Comparison of ENCODE assay signal across 1 cellular context in the genomic region with DNA sequence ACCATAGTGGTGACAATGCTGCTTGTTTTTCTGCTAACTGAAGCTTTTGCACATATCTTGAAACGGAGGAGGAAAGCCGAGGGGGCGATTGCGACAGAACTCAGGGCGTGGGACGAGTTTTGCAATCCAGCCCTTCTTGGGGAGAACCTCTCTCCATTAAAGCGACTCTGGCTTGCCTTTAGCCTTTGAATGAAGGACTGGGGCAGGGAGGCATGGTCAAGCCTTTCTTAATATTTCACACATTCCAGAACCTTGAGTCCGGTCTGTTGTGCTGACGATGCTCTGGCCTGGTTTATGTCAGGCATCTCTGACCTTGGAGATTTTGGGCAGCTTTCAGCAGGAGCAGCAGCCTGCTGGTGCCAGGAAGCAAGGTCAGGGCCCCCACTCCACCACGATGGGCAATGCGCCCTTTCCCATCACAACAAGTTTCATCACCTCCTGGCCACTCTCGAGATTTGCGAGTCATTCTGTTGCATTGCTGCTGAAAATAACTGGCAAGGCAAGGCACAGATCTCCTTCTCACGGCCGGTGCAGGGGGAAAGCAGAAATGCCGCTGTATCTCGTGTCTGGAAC.
A peak's percentile ranks its signal among the peaks of the same experiment; 100 is the strongest.
TF ChIP-seq lines count a peak whose summit lies in the region.

No MANE protein-coding gene starts in this region.

TF ChIP-seq in K562, 482 proteins besides CTCF, POLR2A, EP300 and RAD21 (continues in another document):
- TF ChIP-seq ZBTB8A (IDR thresholded peaks at IDR 0.05; ENCODE audit: partially characterized antibody) = no peak
- 0 out of 2 replicates have a peak, but pooled peaks have one; percentile 26 for TF ChIP-seq TEAD4 (IDR thresholded peaks at IDR 0.05; ENCODE audit: low read length)
- TF ChIP-seq TEAD4 (CRISPR knock-in tag; IDR thresholded peaks at IDR 0.05; ENCODE audit: borderline replicate concordance) = no peak
- TF ChIP-seq JUND (IDR thresholded peaks at IDR 0.05; ENCODE audit: borderline replicate concordance, low read depth, low read length) = 0 out of 2 replicates have a peak, but pooled peaks have one; percentile 14
- no peak for TF ChIP-seq JUND (tag; IDR thresholded peaks at IDR 0.05; ENCODE audit: borderline replicate concordance, low read depth, low read length)
- TF ChIP-seq, protein P1, sequence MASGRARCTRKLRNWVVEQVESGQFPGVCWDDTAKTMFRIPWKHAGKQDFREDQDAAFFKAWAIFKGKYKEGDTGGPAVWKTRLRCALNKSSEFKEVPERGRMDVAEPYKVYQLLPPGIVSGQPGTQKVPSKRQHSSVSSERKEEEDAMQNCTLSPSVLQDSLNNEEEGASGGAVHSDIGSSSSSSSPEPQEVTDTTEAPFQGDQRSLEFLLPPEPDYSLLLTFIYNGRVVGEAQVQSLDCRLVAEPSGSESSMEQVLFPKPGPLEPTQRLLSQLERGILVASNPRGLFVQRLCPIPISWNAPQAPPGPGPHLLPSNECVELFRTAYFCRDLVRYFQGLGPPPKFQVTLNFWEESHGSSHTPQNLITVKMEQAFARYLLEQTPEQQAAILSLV (tag; IDR thresholded peaks at IDR 0.05) = peak; percentile 70; the same call in 1 of the 2 replicates
- 0 out of 2 replicates have a peak, but pooled peaks have one; percentile 17 for TF ChIP-seq ARID1B (IDR thresholded peaks at IDR 0.05)
- no peak for TF ChIP-seq MCM7 (IDR thresholded peaks at IDR 0.05)
- TF ChIP-seq CEBPB (tag; IDR thresholded peaks at IDR 0.05) = peak; percentile 100
- TF ChIP-seq CREM (IDR thresholded peaks at IDR 0.05; ENCODE audit: low read depth) = no peak
- no peak for TF ChIP-seq ZNF644 (tag; IDR thresholded peaks at IDR 0.05; ENCODE audit: low read depth)
- no peak for TF ChIP-seq SREBF2 (CRISPR knock-in tag; IDR thresholded peaks at IDR 0.05)
- no peak for TF ChIP-seq ZFPM2 (CRISPR knock-in tag; IDR thresholded peaks at IDR 0.05)
- TF ChIP-seq, protein P2, sequence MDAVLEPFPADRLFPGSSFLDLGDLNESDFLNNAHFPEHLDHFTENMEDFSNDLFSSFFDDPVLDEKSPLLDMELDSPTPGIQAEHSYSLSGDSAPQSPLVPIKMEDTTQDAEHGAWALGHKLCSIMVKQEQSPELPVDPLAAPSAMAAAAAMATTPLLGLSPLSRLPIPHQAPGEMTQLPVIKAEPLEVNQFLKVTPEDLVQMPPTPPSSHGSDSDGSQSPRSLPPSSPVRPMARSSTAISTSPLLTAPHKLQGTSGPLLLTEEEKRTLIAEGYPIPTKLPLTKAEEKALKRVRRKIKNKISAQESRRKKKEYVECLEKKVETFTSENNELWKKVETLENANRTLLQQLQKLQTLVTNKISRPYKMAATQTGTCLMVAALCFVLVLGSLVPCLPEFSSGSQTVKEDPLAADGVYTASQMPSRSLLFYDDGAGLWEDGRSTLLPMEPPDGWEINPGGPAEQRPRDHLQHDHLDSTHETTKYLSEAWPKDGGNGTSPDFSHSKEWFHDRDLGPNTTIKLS (IDR thresholded peaks at IDR 0.05; ENCODE audit: borderline replicate concordance, low read depth) = no peak
- TF ChIP-seq NCOA6 (IDR thresholded peaks at IDR 0.05) = no peak
- TF ChIP-seq, protein P3, sequence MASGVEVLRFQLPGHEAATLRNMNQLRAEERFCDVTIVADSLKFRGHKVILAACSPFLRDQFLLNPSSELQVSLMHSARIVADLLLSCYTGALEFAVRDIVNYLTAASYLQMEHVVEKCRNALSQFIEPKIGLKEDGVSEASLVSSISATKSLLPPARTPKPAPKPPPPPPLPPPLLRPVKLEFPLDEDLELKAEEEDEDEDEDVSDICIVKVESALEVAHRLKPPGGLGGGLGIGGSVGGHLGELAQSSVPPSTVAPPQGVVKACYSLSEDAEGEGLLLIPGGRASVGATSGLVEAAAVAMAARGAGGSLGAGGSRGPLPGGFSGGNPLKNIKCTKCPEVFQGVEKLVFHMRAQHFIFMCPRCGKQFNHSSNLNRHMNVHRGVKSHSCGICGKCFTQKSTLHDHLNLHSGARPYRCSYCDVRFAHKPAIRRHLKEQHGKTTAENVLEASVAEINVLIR (CRISPR knock-in tag; IDR thresholded peaks at IDR 0.05) = no peak
- TF ChIP-seq RBM14 (IDR thresholded peaks at IDR 0.05; ENCODE audit: borderline replicate concordance, insufficient read depth, low read depth, low read length) = no peak
- TF ChIP-seq ZNF24 (IDR thresholded peaks at IDR 0.05) = no peak
- TF ChIP-seq, protein P4, sequence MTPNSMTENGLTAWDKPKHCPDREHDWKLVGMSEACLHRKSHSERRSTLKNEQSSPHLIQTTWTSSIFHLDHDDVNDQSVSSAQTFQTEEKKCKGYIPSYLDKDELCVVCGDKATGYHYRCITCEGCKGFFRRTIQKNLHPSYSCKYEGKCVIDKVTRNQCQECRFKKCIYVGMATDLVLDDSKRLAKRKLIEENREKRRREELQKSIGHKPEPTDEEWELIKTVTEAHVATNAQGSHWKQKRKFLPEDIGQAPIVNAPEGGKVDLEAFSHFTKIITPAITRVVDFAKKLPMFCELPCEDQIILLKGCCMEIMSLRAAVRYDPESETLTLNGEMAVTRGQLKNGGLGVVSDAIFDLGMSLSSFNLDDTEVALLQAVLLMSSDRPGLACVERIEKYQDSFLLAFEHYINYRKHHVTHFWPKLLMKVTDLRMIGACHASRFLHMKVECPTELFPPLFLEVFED (CRISPR knock-in tag; conservative IDR thresholded peaks at IDR 0.05) = no peak
- TF ChIP-seq PTRF (tag; IDR thresholded peaks at IDR 0.05) = no peak
- no peak for TF ChIP-seq KLF16 (IDR thresholded peaks at IDR 0.05)
- TF ChIP-seq, protein P5, sequence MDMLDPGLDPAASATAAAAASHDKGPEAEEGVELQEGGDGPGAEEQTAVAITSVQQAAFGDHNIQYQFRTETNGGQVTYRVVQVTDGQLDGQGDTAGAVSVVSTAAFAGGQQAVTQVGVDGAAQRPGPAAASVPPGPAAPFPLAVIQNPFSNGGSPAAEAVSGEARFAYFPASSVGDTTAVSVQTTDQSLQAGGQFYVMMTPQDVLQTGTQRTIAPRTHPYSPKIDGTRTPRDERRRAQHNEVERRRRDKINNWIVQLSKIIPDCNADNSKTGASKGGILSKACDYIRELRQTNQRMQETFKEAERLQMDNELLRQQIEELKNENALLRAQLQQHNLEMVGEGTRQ (CRISPR knock-in tag; IDR thresholded peaks at IDR 0.05) = no peak
- TF ChIP-seq GABPA (tag; conservative IDR thresholded peaks at IDR 0.05; ENCODE audit: low read depth) = no peak
- TF ChIP-seq, protein P6, sequence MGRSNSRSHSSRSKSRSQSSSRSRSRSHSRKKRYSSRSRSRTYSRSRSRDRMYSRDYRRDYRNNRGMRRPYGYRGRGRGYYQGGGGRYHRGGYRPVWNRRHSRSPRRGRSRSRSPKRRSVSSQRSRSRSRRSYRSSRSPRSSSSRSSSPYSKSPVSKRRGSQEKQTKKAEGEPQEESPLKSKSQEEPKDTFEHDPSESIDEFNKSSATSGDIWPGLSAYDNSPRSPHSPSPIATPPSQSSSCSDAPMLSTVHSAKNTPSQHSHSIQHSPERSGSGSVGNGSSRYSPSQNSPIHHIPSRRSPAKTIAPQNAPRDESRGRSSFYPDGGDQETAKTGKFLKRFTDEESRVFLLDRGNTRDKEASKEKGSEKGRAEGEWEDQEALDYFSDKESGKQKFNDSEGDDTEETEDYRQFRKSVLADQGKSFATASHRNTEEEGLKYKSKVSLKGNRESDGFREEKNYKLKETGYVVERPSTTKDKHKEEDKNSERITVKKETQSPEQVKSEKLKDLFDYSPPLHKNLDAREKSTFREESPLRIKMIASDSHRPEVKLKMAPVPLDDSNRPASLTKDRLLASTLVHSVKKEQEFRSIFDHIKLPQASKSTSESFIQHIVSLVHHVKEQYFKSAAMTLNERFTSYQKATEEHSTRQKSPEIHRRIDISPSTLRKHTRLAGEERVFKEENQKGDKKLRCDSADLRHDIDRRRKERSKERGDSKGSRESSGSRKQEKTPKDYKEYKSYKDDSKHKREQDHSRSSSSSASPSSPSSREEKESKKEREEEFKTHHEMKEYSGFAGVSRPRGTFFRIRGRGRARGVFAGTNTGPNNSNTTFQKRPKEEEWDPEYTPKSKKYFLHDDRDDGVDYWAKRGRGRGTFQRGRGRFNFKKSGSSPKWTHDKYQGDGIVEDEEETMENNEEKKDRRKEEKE (IDR thresholded peaks at IDR 0.05; ENCODE audit: borderline replicate concordance in 1 of 2, control insufficient read depth in 1 of 2, low read depth in 2 of 2, low read length in 1 of 2) = no peak
- TF ChIP-seq KLF10 (CRISPR knock-in tag; IDR thresholded peaks at IDR 0.05) = no peak
- TF ChIP-seq SMARCA5 (IDR thresholded peaks at IDR 0.05) = no peak
- TF ChIP-seq, protein P7, sequence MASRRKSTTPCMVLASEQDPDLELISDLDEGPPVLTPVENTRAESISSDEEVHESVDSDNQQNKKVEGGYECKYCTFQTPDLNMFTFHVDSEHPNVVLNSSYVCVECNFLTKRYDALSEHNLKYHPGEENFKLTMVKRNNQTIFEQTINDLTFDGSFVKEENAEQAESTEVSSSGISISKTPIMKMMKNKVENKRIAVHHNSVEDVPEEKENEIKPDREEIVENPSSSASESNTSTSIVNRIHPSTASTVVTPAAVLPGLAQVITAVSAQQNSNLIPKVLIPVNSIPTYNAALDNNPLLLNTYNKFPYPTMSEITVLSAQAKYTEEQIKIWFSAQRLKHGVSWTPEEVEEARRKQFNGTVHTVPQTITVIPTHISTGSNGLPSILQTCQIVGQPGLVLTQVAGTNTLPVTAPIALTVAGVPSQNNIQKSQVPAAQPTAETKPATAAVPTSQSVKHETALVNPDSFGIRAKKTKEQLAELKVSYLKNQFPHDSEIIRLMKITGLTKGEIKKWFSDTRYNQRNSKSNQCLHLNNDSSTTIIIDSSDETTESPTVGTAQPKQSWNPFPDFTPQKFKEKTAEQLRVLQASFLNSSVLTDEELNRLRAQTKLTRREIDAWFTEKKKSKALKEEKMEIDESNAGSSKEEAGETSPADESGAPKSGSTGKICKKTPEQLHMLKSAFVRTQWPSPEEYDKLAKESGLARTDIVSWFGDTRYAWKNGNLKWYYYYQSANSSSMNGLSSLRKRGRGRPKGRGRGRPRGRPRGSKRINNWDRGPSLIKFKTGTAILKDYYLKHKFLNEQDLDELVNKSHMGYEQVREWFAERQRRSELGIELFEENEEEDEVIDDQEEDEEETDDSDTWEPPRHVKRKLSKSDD (conservative IDR thresholded peaks at IDR 0.05; ENCODE audit: low read length) = no peak
- TF ChIP-seq, protein P8, sequence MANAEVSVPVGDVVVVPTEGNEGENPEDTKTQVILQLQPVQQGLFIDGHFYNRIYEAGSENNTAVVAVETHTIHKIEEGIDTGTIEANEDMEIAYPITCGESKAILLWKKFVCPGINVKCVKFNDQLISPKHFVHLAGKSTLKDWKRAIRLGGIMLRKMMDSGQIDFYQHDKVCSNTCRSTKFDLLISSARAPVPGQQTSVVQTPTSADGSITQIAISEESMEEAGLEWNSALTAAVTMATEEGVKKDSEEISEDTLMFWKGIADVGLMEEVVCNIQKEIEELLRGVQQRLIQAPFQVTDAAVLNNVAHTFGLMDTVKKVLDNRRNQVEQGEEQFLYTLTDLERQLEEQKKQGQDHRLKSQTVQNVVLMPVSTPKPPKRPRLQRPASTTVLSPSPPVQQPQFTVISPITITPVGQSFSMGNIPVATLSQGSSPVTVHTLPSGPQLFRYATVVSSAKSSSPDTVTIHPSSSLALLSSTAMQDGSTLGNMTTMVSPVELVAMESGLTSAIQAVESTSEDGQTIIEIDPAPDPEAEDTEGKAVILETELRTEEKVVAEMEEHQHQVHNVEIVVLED (CRISPR knock-in tag; IDR thresholded peaks at IDR 0.05) = no peak
- no peak for TF ChIP-seq ILF3 (IDR thresholded peaks at IDR 0.05; ENCODE audit: borderline replicate concordance)
- no peak for TF ChIP-seq ZNF133 (CRISPR knock-in tag; IDR thresholded peaks at IDR 0.05)
- no peak for TF ChIP-seq NBN (IDR thresholded peaks at IDR 0.05; ENCODE audit: low read depth)
- no peak for TF ChIP-seq ZNF75A (CRISPR knock-in tag; IDR thresholded peaks at IDR 0.05)
- no peak for TF ChIP-seq ZBTB17 (CRISPR knock-in tag; IDR thresholded peaks at IDR 0.05)
- TF ChIP-seq OTX1 (CRISPR knock-in tag; IDR thresholded peaks at IDR 0.05) = no peak
- TF ChIP-seq GABPB1 (CRISPR knock-in tag; IDR thresholded peaks at IDR 0.05) = no peak
- no peak for TF ChIP-seq JUNB (CRISPR knock-in tag; conservative IDR thresholded peaks at IDR 0.05)
- TF ChIP-seq TRIM24 (IDR thresholded peaks at IDR 0.05) = peak; percentile 33 to 63; a peak in 1 of 4 replicates
- peak; percentile 57; the same call in 1 of the 2 replicates for TF ChIP-seq EGR1 (conservative IDR thresholded peaks at IDR 0.05)
- no peak for TF ChIP-seq NFYB (IDR thresholded peaks at IDR 0.05; ENCODE audit: extremely low read depth, insufficient read length)
- no peak for TF ChIP-seq CSDE1 (IDR thresholded peaks at IDR 0.05)
- no peak for TF ChIP-seq PHB2 (IDR thresholded peaks at IDR 0.05; ENCODE audit: low read depth)
- TF ChIP-seq GABPB2 (CRISPR knock-in tag; conservative IDR thresholded peaks at IDR 0.05) = no peak
- TF ChIP-seq ZNF354B (CRISPR knock-in tag; IDR thresholded peaks at IDR 0.05) = no peak
- TF ChIP-seq ZNF224 (CRISPR knock-in tag; IDR thresholded peaks at IDR 0.05) = no peak
- TF ChIP-seq, protein P9, sequence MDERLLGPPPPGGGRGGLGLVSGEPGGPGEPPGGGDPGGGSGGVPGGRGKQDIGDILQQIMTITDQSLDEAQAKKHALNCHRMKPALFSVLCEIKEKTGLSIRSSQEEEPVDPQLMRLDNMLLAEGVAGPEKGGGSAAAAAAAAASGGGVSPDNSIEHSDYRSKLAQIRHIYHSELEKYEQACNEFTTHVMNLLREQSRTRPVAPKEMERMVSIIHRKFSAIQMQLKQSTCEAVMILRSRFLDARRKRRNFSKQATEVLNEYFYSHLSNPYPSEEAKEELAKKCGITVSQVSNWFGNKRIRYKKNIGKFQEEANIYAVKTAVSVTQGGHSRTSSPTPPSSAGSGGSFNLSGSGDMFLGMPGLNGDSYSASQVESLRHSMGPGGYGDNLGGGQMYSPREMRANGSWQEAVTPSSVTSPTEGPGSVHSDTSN (CRISPR knock-in tag; IDR thresholded peaks at IDR 0.05; ENCODE audit: low read depth) = no peak
- TF ChIP-seq, protein P9 (tag; conservative IDR thresholded peaks at IDR 0.05; ENCODE audit: low read depth) = no peak
- no peak for TF ChIP-seq PHF21A (IDR thresholded peaks at IDR 0.05; ENCODE audit: borderline replicate concordance, low read depth)
- no peak for TF ChIP-seq ETS2 (tag; IDR thresholded peaks at IDR 0.05; ENCODE audit: borderline replicate concordance, poor library complexity, severe bottlenecking)
- no peak for TF ChIP-seq ZFP30 (CRISPR knock-in tag; IDR thresholded peaks at IDR 0.05; ENCODE audit: borderline replicate concordance)
- TF ChIP-seq POLR3A (IDR thresholded peaks at IDR 0.05; ENCODE audit: borderline replicate concordance, extremely low read depth, insufficient read depth, insufficient read length) = no peak
- no peak for TF ChIP-seq ARNT (IDR thresholded peaks at IDR 0.05)
- TF ChIP-seq CBFA2T3 (IDR thresholded peaks at IDR 0.05) = no peak
- no peak for TF ChIP-seq CBFB (CRISPR knock-in tag; IDR thresholded peaks at IDR 0.05)
- no peak for TF ChIP-seq POU5F1 (IDR thresholded peaks at IDR 0.05; ENCODE audit: borderline replicate concordance, low read depth, low read length, partially characterized antibody)
- TF ChIP-seq U2AF1 (optimal IDR thresholded peaks at IDR 0.05; ENCODE audit: low read depth, low read length) = no peak
- TF ChIP-seq NFE2 (IDR thresholded peaks at IDR 0.05; ENCODE audit: low read depth) = peak; percentile 2; the same call in 1 of the 2 replicates
